11 cellular contexts compared by ENCODE assay signal in genomic region chr20:44615169-44615791, GRCh38. TPM values are rescaled to one million over a fixed set of nuclear protein-coding genes. Genes with fewer than 3 reads are reported as not detected.
A peak's percentile ranks its signal among the peaks of the same experiment; 100 is the strongest.
DNase-seq lines count a peak whose midpoint lies in the region; ATAC-seq and TF ChIP-seq lines count a peak whose summit lies in the region.
"Had no signal": no experiment of that assay in that cellular context is flagged by ENCODE, and none has a peak within 500 bp of the region (broad histone marks: within the 10 kb centered on the region; RNA-seq: fewer than 3 reads in every experiment).

No MANE protein-coding gene starts in this region.

- H3K9me3 ChIP-seq in ascending aorta: no peaks in the 10 kb centered on the region
- no peaks in the 10 kb centered on the region for H3K9me3 ChIP-seq in stomach smooth muscle (ENCODE audit: control insufficient read depth in 2 of 2, low read length in 2 of 2)

- DNase-seq in Jurkat, Clone E6-1 (ENCODE audit: low read depth, low spot score): peak; percentile 76
- no peak for DNase-seq in ascending aorta (ENCODE audit: low spot score in 2 of 2)
- peak; percentile 8 for DNase-seq in kidney tubule cell (ENCODE audit: low spot score)
- DNase-seq in ecto neural progenitor cell (ENCODE audit: low spot score): no peak
- DNase-seq in DMS79 treated with DMSO at 0.1 percent for 48 hours (lab: John Stamatoyannopoulos, UW): no peak
- DNase-seq: mammary epithelial cell, NCI-H1105 treated with DMSO at 0.1 percent for 48 hours had no signal

- ATAC-seq in HG03175 (IDR thresholded peaks at IDR 0.05; ENCODE audit: unreplicated experiment) (no peak), GM19463 (IDR thresholded peaks at IDR 0.05; ENCODE audit: unreplicated experiment) (no peak)

- H3K27ac ChIP-seq in ascending aorta (peak overlapping the region; percentile 69 to 78), stomach smooth muscle (ENCODE audit: low read length) (peak overlapping the region; percentile 60)
- H3K27ac ChIP-seq: cardiac muscle cell had no signal

- H3K27me3 ChIP-seq in ascending aorta: no peaks in the 10 kb centered on the region
- H3K27me3 ChIP-seq in stomach smooth muscle (ENCODE audit: control insufficient read depth in 1 of 2, insufficient read depth in 2 of 2, low read length in 2 of 2): no peaks in the 10 kb centered on the region
- H3K27me3 ChIP-seq: cardiac muscle cell had no signal

- TF ChIP-seq CTCF in ascending aorta (IDR thresholded peaks at IDR 0.05): no peak

- H3K4me3 ChIP-seq in Jurkat, Clone E6-1 (ENCODE audit: low read length): no peak overlapping the region
- H3K4me3 ChIP-seq in ascending aorta (no peak overlapping the region), stomach smooth muscle (ENCODE audit: low read length in 2 of 2) (no peak overlapping the region)
- H3K4me3 ChIP-seq: cardiac muscle cell had no signal

- peak overlapping the region; percentile 8 to 51 for H3K9ac ChIP-seq in stomach smooth muscle (ENCODE audit: low read length in 2 of 2)

- peaks cover 22 to 32% of the 10 kb centered on the region in 2 donors for H3K4me1 ChIP-seq in ascending aorta
- peaks cover 35% of the 10 kb centered on the region for H3K4me1 ChIP-seq in stomach smooth muscle (ENCODE audit: control insufficient read depth, insufficient read depth, low read length)

- intact Hi-C loops in ascending aorta (cut with DNase I): loop anchor here (10.0 kb wide), 2 partner anchors 250 to 300 kb away; partner anchors contain the start of gene FITM2

- H3K36me3 ChIP-seq in ascending aorta (peaks cover 27 to 42% of the 10 kb centered on the region in 2 donors), stomach smooth muscle (ENCODE audit: control insufficient read depth in 2 of 2, insufficient read depth in 2 of 2, low read length in 2 of 2) (peaks cover 33 to 52% of the 10 kb centered on the region in 2 donors)
- H3K36me3 ChIP-seq: cardiac muscle cell had no signal

RNA-seq across cellular contexts. Expression of gene PKIG, which starts 32.9 kb away (rescaled TPM):
- polyA plus RNA-seq in Jurkat, Clone E6-1 (2012; ENCODE audit: insufficient read depth, insufficient read length): 19.3 TPM
- total RNA-seq in ascending aorta: 84.7 TPM

RNA-seq across cellular contexts. Expression of gene ADA, which starts 36.2 kb away (rescaled TPM):
- 1,574 TPM for polyA plus RNA-seq in Jurkat, Clone E6-1 (2012; ENCODE audit: insufficient read depth, insufficient read length)
- total RNA-seq in ascending aorta: 0.75 TPM

Comparison
In these comparisons a context has a peak if more than half of its experiments do, and no peak if none do; other contexts are left out.
1. DNase-seq: peak in Jurkat, Clone E6-1 (single experiment) and kidney tubule cell (single experiment); none in ascending aorta (0 of 2), ecto neural progenitor cell (single experiment) and DMS79 treated with DMSO at 0.1 percent for 48 hours (single experiment).